ENCODE assay signal across 8 cellular contexts in genomic region chr15:73994912-73995622, GRCh38. TPM values are rescaled to one million over a fixed set of nuclear protein-coding genes. Genes with fewer than 3 reads are reported as not detected.
A peak's percentile ranks its signal among the peaks of the same experiment; 100 is the strongest.
DNase-seq lines count a peak whose midpoint lies in the region; ATAC-seq and TF ChIP-seq lines count a peak whose summit lies in the region.

No MANE protein-coding gene starts in this region.

- H3K36me3 ChIP-seq in BE2C (peaks cover 2% of the 10 kb centered on the region; the same call in 1 of the 2 replicates), left ventricle myocardium inferior (peaks cover 23% of the 10 kb centered on the region)

- H3K36me3 Mint-ChIP-seq in activated T-cell treated with anti-CD3 and anti-CD28 coated beads, Interleukin-2, amount 50 U/mL, for 72 hours (ENCODE audit: insufficient read depth in 2 of 2), result peaks cover 9 to 19% of the 10 kb centered on the region in 2 donors

- intact Hi-C loops in left ventricle myocardium inferior (cut with micrococcal nuclease), result no loop called here
- intact Hi-C loops in sciatic nerve (cut with DNase I), result no loop called here

- H3K4me3 ChIP-seq in BE2C (ENCODE audit: low read depth, low read length) (peak overlapping the region; percentile 91), HL-60 (replicated peaks; ENCODE audit: insufficient read depth, low read length) (peak overlapping the region; percentile 86), left ventricle myocardium inferior (peak overlapping the region; percentile 76)

- H3K4me1 ChIP-seq in BE2C, result peaks cover 4% of the 10 kb centered on the region; the same call in 1 of the 2 replicates
- H3K4me1 ChIP-seq in left ventricle myocardium inferior, result peaks cover 95% of the 10 kb centered on the region

- TF ChIP-seq CTCF in BE2C (IDR thresholded peaks at IDR 0.05; ENCODE audit: low read depth, low read length) (no peak), HL-60 (IDR thresholded peaks at IDR 0.05; ENCODE audit: insufficient read depth, low read length) (no peak), left ventricle myocardium inferior (IDR thresholded peaks at IDR 0.05; ENCODE audit: borderline replicate concordance) (no peak)

- H3K9me3 ChIP-seq in BE2C, result no peaks in the 10 kb centered on the region
- no peaks in the 10 kb centered on the region for H3K9me3 ChIP-seq in left ventricle myocardium inferior (replicated peaks)

- H3K4me3 Mint-ChIP-seq in activated T-cell treated with anti-CD3 and anti-CD28 coated beads, Interleukin-2, amount 50 U/mL, for 72 hours, result peak overlapping the region; percentile 93 to 100

- ATAC-seq in activated T-cell treated with anti-CD3 and anti-CD28 coated beads, Interleukin-2, amount 50 U/mL, for 72 hours (replicated peaks in 1 of 2), result peak; percentile 0
- ATAC-seq in sciatic nerve (peak; percentile 31), HG03521 (IDR thresholded peaks at IDR 0.05; ENCODE audit: unreplicated experiment) (no peak)
- no peak for ATAC-seq in activated CD4-positive, CD25-positive, alpha-beta regulatory T cell treated with anti-CD3 and anti-CD28 coated beads, Interleukin-2, amount 50 U/mL, for 24 hours

- H3K9me3 Mint-ChIP-seq in activated T-cell treated with anti-CD3 and anti-CD28 coated beads, Interleukin-2, amount 50 U/mL, for 72 hours, result no peaks in the 10 kb centered on the region

- peak overlapping the region; percentile 81 for H3K27ac ChIP-seq in HL-60 (replicated peaks)
- peak overlapping the region; percentile 92 for H3K27ac ChIP-seq in left ventricle myocardium inferior (replicated peaks)

- H3K27me3 ChIP-seq in BE2C (no peaks in the 10 kb centered on the region), HL-60 (ENCODE audit: insufficient read depth, poor library complexity, severe bottlenecking) (no peaks in the 10 kb centered on the region), left ventricle myocardium inferior (ENCODE audit: low read depth) (no peaks in the 10 kb centered on the region)

- no peak for DNase-seq in BE2C
- peak; percentile 41 to 76 for DNase-seq in HL-60 (ENCODE audit: low read depth in 1 of 2, low spot score in 1 of 2)
- DNase-seq in activated T-cell treated with anti-CD3 and anti-CD28 coated beads, Interleukin-2, amount 50 U/mL, for 72 hours, result no peak
- DNase-seq in left ventricle myocardium inferior, result no peak
- no peak for DNase-seq in sciatic nerve (ENCODE audit: low spot score)
- no peak for DNase-seq in stimulated activated CD4-positive, alpha-beta T cell treated with anti-CD3 and anti-CD28 coated beads, Interleukin-4, amount 100 ng/mL, for 24 hours

- H3K27ac Mint-ChIP-seq in activated T-cell treated with anti-CD3 and anti-CD28 coated beads, Interleukin-2, amount 50 U/mL, for 72 hours, result peak overlapping the region; percentile 72

- no peaks in the 10 kb centered on the region for H3K27me3 Mint-ChIP-seq in activated T-cell treated with anti-CD3 and anti-CD28 coated beads, Interleukin-2, amount 50 U/mL, for 72 hours (ENCODE audit: low read depth)

- peaks cover 76% of the 10 kb centered on the region for H3K4me1 Mint-ChIP-seq in activated T-cell treated with anti-CD3 and anti-CD28 coated beads, Interleukin-2, amount 50 U/mL, for 72 hours (ENCODE audit: low read depth)

RNA-seq across cellular contexts. Expression of gene PML, which starts 0.6 kb away (rescaled TPM):
- polyA plus RNA-seq in BE2C (2012; ENCODE audit: insufficient read depth, insufficient read length, low read depth), result 54.6 TPM
- total RNA-seq in activated T-cell treated with anti-CD3 and anti-CD28 coated beads, Interleukin-2, amount 50 U/mL, for 72 hours, result 10 to 100 TPM; 70.9 to 71.6 TPM
- total RNA-seq in left ventricle myocardium inferior (19.1 TPM), sciatic nerve (86.6 TPM)

RNA-seq across cellular contexts. Expression of gene STOML1, which starts 3.0 kb away (rescaled TPM):
- polyA plus RNA-seq in BE2C (2012; ENCODE audit: insufficient read depth, insufficient read length, low read depth), result 41.5 TPM
- 10 to 100 TPM in 1 of 2 donors, 1 to 10 TPM in 1; 7.2 to 15.1 TPM for total RNA-seq in activated T-cell treated with anti-CD3 and anti-CD28 coated beads, Interleukin-2, amount 50 U/mL, for 72 hours
- total RNA-seq in left ventricle myocardium inferior (26.1 TPM), sciatic nerve (15.2 TPM)

Comparison
In these comparisons a context has a peak if more than half of its experiments do, and no peak if none do; other contexts are left out.
1. DNase-seq: peak in HL-60 (2 of 2); none in BE2C (single experiment), activated T-cell treated with anti-CD3 and anti-CD28 coated beads, Interleukin-2, amount 50 U/mL, for 72 hours (0 of 2), left ventricle myocardium inferior (single experiment), sciatic nerve (single experiment) and stimulated activated CD4-positive, alpha-beta T cell treated with anti-CD3 and anti-CD28 coated beads, Interleukin-4, amount 100 ng/mL, for 24 hours (single experiment).
2. ATAC-seq: peak in activated T-cell treated with anti-CD3 and anti-CD28 coated beads, Interleukin-2, amount 50 U/mL, for 72 hours (2 of 2) and sciatic nerve (single experiment); none in HG03521 (single experiment) and activated CD4-positive, CD25-positive, alpha-beta regulatory T cell treated with anti-CD3 and anti-CD28 coated beads, Interleukin-2, amount 50 U/mL, for 24 hours (0 of 2).
3. Peak in every context shown above with its lines, with median percentiles within 50 percentile points of each other: H3K4me3 ChIP-seq.